In genomic region chr15:69479971-69480370, GRCh38 we compare ENCODE assay signal across 1 cellular context.
TF ChIP-seq lines count a peak whose summit lies in the region.

No MANE protein-coding gene starts in this region.

TF ChIP-seq in A549, 52 proteins besides CTCF, POLR2A, EP300 and RAD21 (continued from another document):
- TF ChIP-seq JUNB (IDR thresholded peaks at IDR 0.05) (no peak), CHD2 (IDR thresholded peaks at IDR 0.05; ENCODE audit: low read length, partially characterized antibody) (no peak), NPAS2 (CRISPR knock-in tag; IDR thresholded peaks at IDR 0.05; ENCODE audit: borderline replicate concordance) (no peak), POLR2AphosphoS2 (conservative IDR thresholded peaks at IDR 0.05; ENCODE audit: low read length) (no peak), E2F6 (IDR thresholded peaks at IDR 0.05; ENCODE audit: borderline replicate concordance, low read depth) (no peak), PHF8 (IDR thresholded peaks at IDR 0.05; ENCODE audit: borderline replicate concordance, low read depth) (no peak)
